In the genomic region with DNA sequence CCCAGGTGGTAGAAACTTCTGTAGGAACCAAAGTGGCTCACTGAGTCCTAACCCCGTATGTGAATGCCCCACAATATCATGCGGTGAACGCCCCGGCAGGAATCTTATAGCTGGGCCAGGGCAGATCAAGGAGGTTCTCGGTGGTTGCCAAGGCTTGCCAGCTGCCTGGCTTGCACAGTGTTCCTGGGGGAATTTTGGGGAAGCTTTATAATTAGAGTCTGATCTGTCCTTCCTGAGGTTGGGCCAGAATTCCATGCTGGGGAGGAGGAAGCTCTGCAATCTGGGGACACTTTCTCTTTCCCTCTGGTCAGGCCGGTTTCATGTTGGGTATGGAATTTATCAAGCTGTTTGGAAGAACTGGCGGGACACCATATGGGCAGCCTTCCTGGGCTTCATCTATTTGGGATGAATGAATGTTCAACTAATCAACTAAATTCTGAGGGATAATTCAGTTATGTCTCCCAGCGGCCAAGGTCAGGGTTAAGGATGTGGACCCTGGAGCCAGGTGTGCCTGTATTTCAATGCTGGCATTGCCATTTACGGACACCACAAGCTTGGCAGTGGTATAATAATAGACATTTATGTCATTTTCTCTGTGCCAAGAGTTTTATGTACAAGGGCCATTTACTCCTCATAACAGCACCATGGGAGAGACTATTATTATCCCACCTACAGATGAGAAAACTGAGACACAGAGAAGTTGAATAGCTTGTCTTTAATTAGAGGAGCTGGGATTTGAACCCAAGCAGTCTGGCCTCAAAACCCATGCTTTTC, we compare ENCODE assay signal across 1 cellular context.
A peak's percentile ranks its signal among the peaks of the same experiment; 100 is the strongest.
TF ChIP-seq lines count a peak whose summit lies in the region.

No MANE protein-coding gene starts in this region.

TF ChIP-seq in IMR-90, 13 proteins besides CTCF, POLR2A, EP300 and RAD21 (continued from another document):
- TF ChIP-seq, protein P1, sequence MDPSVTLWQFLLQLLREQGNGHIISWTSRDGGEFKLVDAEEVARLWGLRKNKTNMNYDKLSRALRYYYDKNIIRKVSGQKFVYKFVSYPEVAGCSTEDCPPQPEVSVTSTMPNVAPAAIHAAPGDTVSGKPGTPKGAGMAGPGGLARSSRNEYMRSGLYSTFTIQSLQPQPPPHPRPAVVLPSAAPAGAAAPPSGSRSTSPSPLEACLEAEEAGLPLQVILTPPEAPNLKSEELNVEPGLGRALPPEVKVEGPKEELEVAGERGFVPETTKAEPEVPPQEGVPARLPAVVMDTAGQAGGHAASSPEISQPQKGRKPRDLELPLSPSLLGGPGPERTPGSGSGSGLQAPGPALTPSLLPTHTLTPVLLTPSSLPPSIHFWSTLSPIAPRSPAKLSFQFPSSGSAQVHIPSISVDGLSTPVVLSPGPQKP (IDR thresholded peaks at IDR 0.05; ENCODE audit: borderline replicate concordance, low read depth, low read length): no peak
- TF ChIP-seq MAZ (IDR thresholded peaks at IDR 0.05; ENCODE audit: borderline replicate concordance, low read depth, low read length) (no peak), NFE2L2 (IDR thresholded peaks at IDR 0.05; ENCODE audit: low read depth, low read length) (0 out of 2 replicates have a peak, but pooled peaks have one; percentile 10), MXI1 (IDR thresholded peaks at IDR 0.05; ENCODE audit: borderline replicate concordance, low read depth, low read length) (no peak), BHLHE40 (IDR thresholded peaks at IDR 0.05; ENCODE audit: low read depth, low read length) (no peak)
TF ChIP-seq in IMR-90: peak in this region for 1.
